8 cellular contexts compared by ENCODE assay signal in genomic region chr19:43425567-43426392, GRCh38. TPM values are rescaled to one million over a fixed set of nuclear protein-coding genes. Genes with fewer than 3 reads are reported as not detected.
DNase-seq lines count a peak whose midpoint lies in the region; ATAC-seq and TF ChIP-seq lines count a peak whose summit lies in the region.

No MANE protein-coding gene starts in this region.

- peak overlapping the region; percentile 35 for H3K4me2 ChIP-seq in OCI-LY3 (ENCODE audit: low read length)

- H3K9me3 ChIP-seq in OCI-LY3 (ENCODE audit: insufficient read depth, low read length), result no peaks in the 10 kb centered on the region
- H3K9me3 ChIP-seq in upper lobe of left lung, result no peaks in the 10 kb centered on the region

- no peak for TF ChIP-seq EP300 in upper lobe of left lung (IDR thresholded peaks at IDR 0.05)

- H3K9ac ChIP-seq in OCI-LY3 (ENCODE audit: low read length), result no peak overlapping the region

- peaks cover 4% of the 10 kb centered on the region; the same call in 1 of the 2 replicates for H3K27me3 ChIP-seq in OCI-LY3 (ENCODE audit: low read depth, low read length)
- no peaks in the 10 kb centered on the region for H3K27me3 ChIP-seq in upper lobe of left lung

- H3K4me1 ChIP-seq in OCI-LY3 (ENCODE audit: low read length) (no peaks in the 10 kb centered on the region), upper lobe of left lung (peaks cover 0 to 12% (median 8%) of the 10 kb centered on the region in 4 donors)

- no peaks in the 10 kb centered on the region for H4K20me1 ChIP-seq in OCI-LY3 (ENCODE audit: insufficient read depth, low read length)

- WGBS in upper lobe of left lung, 2 donors, result 29% methylated on average over 8 of the region's 8 CpGs

- H3K36me3 ChIP-seq in OCI-LY3 (replicated peaks; ENCODE audit: low read depth, low read length) (no peaks in the 10 kb centered on the region), upper lobe of left lung (no peaks in the 10 kb centered on the region)

- TF ChIP-seq POLR2A in upper lobe of left lung (IDR thresholded peaks at IDR 0.05), result no peak

- H3K4me3 ChIP-seq in OCI-LY3 (ENCODE audit: low read length) (no peak overlapping the region), fibroblast of mammary gland (ENCODE audit: control insufficient read depth, low read depth, low read length) (no peak overlapping the region), upper lobe of left lung (no peak overlapping the region)

- no peaks in the 10 kb centered on the region for H3K79me2 ChIP-seq in OCI-LY3 (ENCODE audit: low read length)

- TF ChIP-seq CTCF in OCI-LY3 (IDR thresholded peaks at IDR 0.05; ENCODE audit: low read depth, low read length) (peak; percentile 74), fibroblast of mammary gland (conservative IDR thresholded peaks at IDR 0.05; ENCODE audit: control insufficient read depth, insufficient read depth, low read depth, low read length) (peak; percentile 66), upper lobe of left lung (IDR thresholded peaks at IDR 0.05) (peak in 5 of 6 experiments; percentile 13 to 30 (median 19))

- DNase-seq in SKM-1 treated with dmso at 0.1 percent for 144 hours (lab: John Stamatoyannopoulos, UW; ENCODE audit: unreplicated experiment) (peak; percentile 1), SKM-1 (lab: John Stamatoyannopoulos, UW; ENCODE audit: unreplicated experiment) (no peak), fibroblast of mammary gland (ENCODE audit: low read depth) (peak; percentile 26), upper lobe of left lung (no peak), globus pallidus (ENCODE audit: low spot score) (no peak), germinal center (ENCODE audit: low spot score) (no peak)
- DNase-seq in activated CD4-positive, alpha-beta T cell treated with anti-CD3 and anti-CD28 coated beads for 4 hours, result no peak

- H3K27ac ChIP-seq in OCI-LY3 (ENCODE audit: low read length), result no peak overlapping the region
- H3K27ac ChIP-seq in upper lobe of left lung, result peak overlapping the region in 1 of 4 donors; percentile 50

- peak overlapping the region; percentile 60 for H2AFZ ChIP-seq in OCI-LY3 (ENCODE audit: low read depth, low read length)

- no peak for ATAC-seq in upper lobe of left lung (ENCODE audit: low FRiP score in 2 of 2)

RNA-seq across cellular contexts. Expression of gene TEX101, which starts 11.1 kb away (rescaled TPM):
- total RNA-seq in upper lobe of left lung, result not detected

RNA-seq across cellular contexts. Expression of gene LYPD3, which starts 39.6 kb away (rescaled TPM):
- total RNA-seq in upper lobe of left lung, result 10 to 100 TPM in 1 of 6 donors, under 1 TPM in 4, not detected in 1; 0.29 to 13.6 (median 0.39) TPM

Comparison
In these comparisons a context has a peak if more than half of its experiments do, and no peak if none do; other contexts are left out.
1. DNase-seq: peak in SKM-1 treated with dmso at 0.1 percent for 144 hours (single experiment) and fibroblast of mammary gland (single experiment); none in SKM-1 (single experiment), upper lobe of left lung (0 of 2), globus pallidus (single experiment), germinal center (single experiment) and activated CD4-positive, alpha-beta T cell treated with anti-CD3 and anti-CD28 coated beads for 4 hours (0 of 2).
2. CTCF ChIP-seq: peak in every context shown above with its lines; median percentile 74 in OCI-LY3; 66 in fibroblast of mammary gland; 19 in upper lobe of left lung.